ENCODE assay signal across 11 cellular contexts in the genomic region with DNA sequence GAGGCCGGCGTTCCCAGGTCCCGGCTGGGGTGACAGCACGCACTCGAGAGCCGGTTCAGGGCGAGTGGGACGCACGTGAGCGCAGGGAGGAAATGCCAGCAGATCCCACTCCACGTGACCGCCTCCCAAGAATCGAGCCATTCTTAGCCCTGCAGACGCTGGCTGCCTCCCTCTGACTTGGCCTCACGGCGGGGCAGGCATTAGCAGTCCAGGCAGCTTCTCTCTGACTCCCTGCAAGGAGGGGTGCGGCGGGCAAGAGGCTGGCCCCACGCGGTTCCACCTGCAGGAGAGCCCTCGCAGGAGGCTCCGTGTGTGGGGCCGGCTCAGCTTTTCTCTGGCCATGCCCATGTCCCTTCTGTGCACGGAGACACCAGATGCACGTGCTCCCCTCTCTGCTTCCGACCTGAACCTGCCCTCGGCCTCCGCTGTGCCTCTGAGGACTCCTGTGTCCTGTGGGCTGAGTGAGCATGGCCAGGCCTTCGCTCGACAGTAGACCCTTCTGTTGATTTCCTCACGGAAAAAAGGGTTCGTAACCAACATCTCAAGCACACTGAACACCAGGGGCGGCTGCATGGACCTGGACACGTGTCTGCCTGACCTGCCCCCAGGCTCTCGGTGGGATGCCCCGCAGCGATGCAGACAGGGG. TPM values are rescaled to one million over a fixed set of nuclear protein-coding genes. Genes with fewer than 3 reads are reported as not detected.
DNase-seq lines count a peak whose midpoint lies in the region; ATAC-seq and TF ChIP-seq lines count a peak whose summit lies in the region.
"Had no signal": no experiment of that assay in that cellular context is flagged by ENCODE, and none has a peak within 500 bp of the region (broad histone marks: within the 10 kb centered on the region; RNA-seq: fewer than 3 reads in every experiment).

No MANE protein-coding gene starts in this region.

- WGBS in mesendoderm (ENCODE audit: extremely low coverage, insufficient coverage, low lambda C conversion rate): no CpG with 5 or more reads among the region's 37 CpGs
- 54 to 64% methylated on average over 13 to 37 of the region's 37 CpGs for WGBS in testis, 2 donors

- no peak overlapping the region for H2AK5ac ChIP-seq in mesendoderm (ENCODE audit: low read length)

- H3K79me2 ChIP-seq in mesendoderm (ENCODE audit: control insufficient read depth, insufficient read depth, low read length): no peaks in the 10 kb centered on the region

- H3K9me3 Mint-ChIP-seq in activated CD4-positive, alpha-beta T cell treated with anti-CD3 and anti-CD28 coated beads, Interleukin-2, amount 10 ng/mL, durations not matched to agents 24 days and 14 days: no peaks in the 10 kb centered on the region

- H2BK120ac ChIP-seq in mesendoderm (ENCODE audit: low read depth, low read length): no peak overlapping the region

- peaks cover 5% of the 10 kb centered on the region for H3K4me1 ChIP-seq in mesendoderm (ENCODE audit: control insufficient read depth, low read depth, low read length)
- peaks cover 29% of the 10 kb centered on the region for H3K4me1 ChIP-seq in testis

- H3K9me3 ChIP-seq in testis: no peaks in the 10 kb centered on the region
- H3K9me3 ChIP-seq: tibial artery had no signal

- peaks cover 16% of the 10 kb centered on the region for H3K4me1 Mint-ChIP-seq in activated CD4-positive, alpha-beta T cell treated with anti-CD3 and anti-CD28 coated beads, Interleukin-2, amount 10 ng/mL, durations not matched to agents 24 days and 14 days

- H3K18ac ChIP-seq in mesendoderm (ENCODE audit: low read length): no peak overlapping the region

- intact Hi-C loops in activated CD4-positive, alpha-beta T cell treated with anti-CD3 and anti-CD28 coated beads, Interleukin-2, amount 10 ng/mL, durations not matched to agents 24 days and 14 days (cut with micrococcal nuclease): no loop called here
- intact Hi-C loops in dorsolateral prefrontal cortex (cut with DNase I): no loop called here
- intact Hi-C loops in testis (cut with DNase I; ENCODE audit: low total_unique reads): no loop called here

- H2BK5ac ChIP-seq in mesendoderm (ENCODE audit: low read length): no peak overlapping the region

- H3K27me3 Mint-ChIP-seq in activated CD4-positive, alpha-beta T cell treated with anti-CD3 and anti-CD28 coated beads, Interleukin-2, amount 10 ng/mL, durations not matched to agents 24 days and 14 days: no peaks in the 10 kb centered on the region

- TF ChIP-seq POLR2A in testis (IDR thresholded peaks at IDR 0.05): no peak

- peak overlapping the region in 55 of 59 donors; percentile 12 to 62 (median 44) for H3K4me3 ChIP-seq in dorsolateral prefrontal cortex
- H3K4me3 ChIP-seq in mesendoderm (ENCODE audit: low read length): no peak overlapping the region
- no peak overlapping the region for H3K4me3 ChIP-seq in testis

- no peak overlapping the region for H4K5ac ChIP-seq in mesendoderm (ENCODE audit: low read length)

- H3K4ac ChIP-seq in mesendoderm (ENCODE audit: low read depth, low read length): no peak overlapping the region

- no peak for DNase-seq in activated CD4-positive, alpha-beta T cell treated with anti-CD3 and anti-CD28 coated beads, Interleukin-2, amount 10 ng/mL, durations not matched to agents 24 days and 14 days
- no peak for DNase-seq in activated CD4-positive, alpha-beta T cell treated with anti-CD3 and anti-CD28 coated beads, Interleukin-2, amount 50 U/mL, for 4 hours
- DNase-seq in dorsolateral prefrontal cortex (peak in 9 of 10 donors; percentile 45 to 73 (median 68)), mesendoderm (no peak), testis (peak; percentile 48), COLO668 (lab: John Stamatoyannopoulos, UW; ENCODE audit: unreplicated experiment) (no peak), NCI-H748 treated with DMSO at 0.1 percent for 48 hours (lab: John Stamatoyannopoulos, UW) (no peak)
- DNase-seq: mammary epithelial cell, NCI-H524 treated with DMSO at 0.1 percent for 48 hours had no signal

- TF ChIP-seq CTCF in dorsolateral prefrontal cortex (IDR thresholded peaks at IDR 0.05 in 54 of 56, conservative IDR thresholded peaks at IDR 0.05 in 2 of 56; ENCODE audit: low read depth in 1 of 56, partially characterized antibody in 56 of 56) (no peak), testis (IDR thresholded peaks at IDR 0.05) (no peak)

- no peak overlapping the region for H3K9ac ChIP-seq in mesendoderm (ENCODE audit: low read length)

- H4K8ac ChIP-seq in mesendoderm (ENCODE audit: low read depth, low read length): no peak overlapping the region

- H3K4me2 ChIP-seq in mesendoderm (ENCODE audit: low read length): no peak overlapping the region

- no peak overlapping the region for H2BK15ac ChIP-seq in mesendoderm (replicated peaks; ENCODE audit: low read depth)

- peak overlapping the region; percentile 17 for H3K23ac ChIP-seq in mesendoderm (ENCODE audit: low read length)

- no peaks in the 10 kb centered on the region for H3K36me3 Mint-ChIP-seq in activated CD4-positive, alpha-beta T cell treated with anti-CD3 and anti-CD28 coated beads, Interleukin-2, amount 10 ng/mL, durations not matched to agents 24 days and 14 days (ENCODE audit: low read depth)

- H3K27ac ChIP-seq in dorsolateral prefrontal cortex (peak overlapping the region in 58 of 59 donors; percentile 15 to 91 (median 79)), mesendoderm (ENCODE audit: low read depth, low read length) (no peak overlapping the region), testis (peak overlapping the region; percentile 54 to 63)

- H3K27ac Mint-ChIP-seq in activated CD4-positive, alpha-beta T cell treated with anti-CD3 and anti-CD28 coated beads, Interleukin-2, amount 10 ng/mL, durations not matched to agents 24 days and 14 days: peak overlapping the region; percentile 11

- H3K79me1 ChIP-seq in mesendoderm (ENCODE audit: low read length): no peaks in the 10 kb centered on the region

- H3K36me3 ChIP-seq in mesendoderm (ENCODE audit: control insufficient read depth, insufficient read depth, low read length) (no peaks in the 10 kb centered on the region), testis (ENCODE audit: low read depth, missing control alignments) (no peaks in the 10 kb centered on the region)

- no peak overlapping the region for H3K4me3 Mint-ChIP-seq in activated CD4-positive, alpha-beta T cell treated with anti-CD3 and anti-CD28 coated beads, Interleukin-2, amount 10 ng/mL, durations not matched to agents 24 days and 14 days

- H3K56ac ChIP-seq in mesendoderm (ENCODE audit: low read length): no peak overlapping the region

- no peak for ATAC-seq in HG02938 (IDR thresholded peaks at IDR 0.05; ENCODE audit: unreplicated experiment)

- H3K27me3 ChIP-seq in dorsolateral prefrontal cortex (no peaks in the 10 kb centered on the region), mesendoderm (ENCODE audit: insufficient read depth, low read length, poor library complexity) (no peaks in the 10 kb centered on the region), testis (no peaks in the 10 kb centered on the region)
- H3K27me3 ChIP-seq: tibial artery had no signal

RNA-seq across cellular contexts. Expression of a gene that starts 10.2 kb away (rescaled TPM):
- total RNA-seq in activated CD4-positive, alpha-beta T cell treated with anti-CD3 and anti-CD28 coated beads, Interleukin-2, amount 10 ng/mL, durations not matched to agents 24 days and 14 days: 2.5 and 4.1 TPM in 2 replicates
- total RNA-seq in dorsolateral prefrontal cortex: 10 to 100 TPM in 110 of 120 experiments, 1 to 10 TPM in 10; 7.2 to 46.2 (median 18.2) TPM
- 0.41 TPM for polyA plus RNA-seq in mesendoderm (2013, experiment 1 of 2)
- 0.42 TPM for polyA plus RNA-seq in mesendoderm (2013, experiment 2 of 2)
- 10 to 100 TPM; 14.2 to 14.4 TPM for total RNA-seq in testis
- polyA plus RNA-seq in testis (ENCODE audit: insufficient read depth, low read depth, low replicate concordance): 5.3 TPM

RNA-seq across cellular contexts. Expression of a gene that starts 33.4 kb away (rescaled TPM):
- 0.09 TPM in 1 of 2 replicates, not detected in the other for total RNA-seq in activated CD4-positive, alpha-beta T cell treated with anti-CD3 and anti-CD28 coated beads, Interleukin-2, amount 10 ng/mL, durations not matched to agents 24 days and 14 days
- 10 to 100 TPM in 51 of 120 experiments, 1 to 10 TPM in 69; 2.4 to 37.0 (median 9.3) TPM for total RNA-seq in dorsolateral prefrontal cortex
- polyA plus RNA-seq in mesendoderm (2013, experiment 1 of 2): 0.88 TPM
- polyA plus RNA-seq in mesendoderm (2013, experiment 2 of 2): 0.84 TPM
- total RNA-seq in testis: 1 to 10 TPM; 3.2 to 3.4 TPM
- 3.5 TPM for polyA plus RNA-seq in testis (ENCODE audit: insufficient read depth, low read depth, low replicate concordance)

Comparison
In these comparisons a context has a peak if more than half of its experiments do, and no peak if none do; other contexts are left out.
1. DNase-seq: peak in dorsolateral prefrontal cortex (9 of 10) and testis (single experiment); none in activated CD4-positive, alpha-beta T cell treated with anti-CD3 and anti-CD28 coated beads, Interleukin-2, amount 10 ng/mL, durations not matched to agents 24 days and 14 days (single experiment), activated CD4-positive, alpha-beta T cell treated with anti-CD3 and anti-CD28 coated beads, Interleukin-2, amount 50 U/mL, for 4 hours (0 of 2), mesendoderm (single experiment), COLO668 (single experiment) and NCI-H748 treated with DMSO at 0.1 percent for 48 hours (single experiment).
2. H3K4me3 ChIP-seq: peak in dorsolateral prefrontal cortex (55 of 59); none in mesendoderm (single experiment) and testis (0 of 2).